9 cellular contexts compared by ENCODE assay signal in the genomic region with DNA sequence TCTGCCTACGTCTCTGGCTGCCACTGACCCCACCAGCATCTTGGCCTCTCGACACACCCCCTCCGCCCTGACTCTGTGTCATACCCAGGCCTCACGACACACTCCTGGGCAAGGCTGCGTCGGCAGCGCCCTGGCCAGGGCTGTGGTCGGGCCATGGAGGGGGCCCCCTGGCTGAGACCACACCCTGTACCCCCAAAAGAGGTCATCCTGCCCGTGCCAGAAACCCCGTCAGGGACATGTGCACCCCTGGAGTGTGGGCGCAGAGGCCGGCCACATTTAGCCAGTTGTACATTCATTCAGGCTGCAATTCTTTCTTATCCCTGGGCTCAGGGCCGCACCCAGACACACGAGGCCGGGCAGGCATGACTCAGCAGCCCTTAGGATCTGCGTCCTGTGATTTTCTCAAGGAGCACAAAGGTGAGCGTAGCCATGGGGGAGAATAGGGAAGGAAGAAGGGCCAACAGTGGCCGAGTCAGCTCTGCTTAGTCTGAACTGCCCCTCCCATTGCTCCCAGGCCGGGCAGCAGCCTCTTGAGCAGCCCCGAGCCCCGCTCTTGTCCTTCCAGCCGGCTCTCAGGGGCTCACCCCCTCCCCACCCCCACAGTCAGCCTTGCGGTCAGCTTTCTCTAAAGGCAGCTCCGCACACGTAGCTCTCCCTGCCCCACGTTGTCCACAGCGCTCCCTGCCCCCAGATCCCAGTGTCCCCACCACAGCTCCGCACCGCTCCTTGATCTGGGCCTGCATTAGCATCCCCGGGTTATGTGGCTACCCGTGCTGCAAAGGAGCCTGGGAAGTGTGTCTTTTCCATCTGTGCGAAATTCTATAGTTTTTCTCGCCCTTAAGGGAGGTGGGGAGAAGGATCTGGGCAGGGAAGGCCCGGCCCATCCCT. TPM values are rescaled to one million over a fixed set of nuclear protein-coding genes. Genes with fewer than 3 reads are reported as not detected.
DNase-seq lines count a peak whose midpoint lies in the region; ATAC-seq and TF ChIP-seq lines count a peak whose summit lies in the region.
"Had no signal": no experiment of that assay in that cellular context is flagged by ENCODE, and none has a peak within 500 bp of the region (broad histone marks: within the 10 kb centered on the region; RNA-seq: fewer than 3 reads in every experiment).

No MANE protein-coding gene starts in this region.

- H3K9me3 ChIP-seq in Peyer's patch = no peaks in the 10 kb centered on the region
- H3K9me3 ChIP-seq in fibroblast of lung (ENCODE audit: control insufficient read depth, insufficient read depth, low read depth, low read length) = no peaks in the 10 kb centered on the region
- peaks cover 1 to 2% of the 10 kb centered on the region in 2 donors for H3K9me3 ChIP-seq in neuronal stem cell (replicated peaks in 1 of 2; ENCODE audit: control insufficient read depth in 2 of 2, insufficient read depth in 1 of 2, low read depth in 1 of 2, low read length in 2 of 2)

- no peak overlapping the region for H2BK120ac ChIP-seq in neuronal stem cell (ENCODE audit: low read depth, low read length)

- TF ChIP-seq CTCF in Calu3 (IDR thresholded peaks at IDR 0.05; ENCODE audit: unreplicated experiment) (no peak), Peyer's patch (IDR thresholded peaks at IDR 0.05) (no peak), fibroblast of lung (conservative IDR thresholded peaks at IDR 0.05 in 1 of 2, IDR thresholded peaks at IDR 0.05 in 1 of 2; ENCODE audit: low read depth in 1 of 2, low read length in 2 of 2) (no peak)

- H3K9me3 Mint-ChIP-seq in Calu3 (ENCODE audit: low read depth, unreplicated experiment) = no peaks in the 10 kb centered on the region
- H3K9me3 Mint-ChIP-seq: T-cell had no signal

- peak overlapping the region; percentile 8 for H3K4ac ChIP-seq in neuronal stem cell (ENCODE audit: low read length)

- H2BK15ac ChIP-seq in neuronal stem cell (ENCODE audit: low read length) = peak overlapping the region; percentile 84

- H3K36me3 ChIP-seq in Peyer's patch (peaks cover 0 to 5% (median 0%) of the 10 kb centered on the region in 3 donors), fibroblast of lung (ENCODE audit: control insufficient read depth, insufficient read depth, low read length) (peaks cover 4% of the 10 kb centered on the region), neuronal stem cell (replicated peaks in 1 of 2; ENCODE audit: control insufficient read depth in 2 of 2, insufficient read depth in 2 of 2, low read length in 2 of 2) (peaks cover 3 to 12% of the 10 kb centered on the region in 2 donors)

- H4K20me1 ChIP-seq in fibroblast of lung (ENCODE audit: control insufficient read depth, extremely low read depth, insufficient read depth, low read length) = no peaks in the 10 kb centered on the region

- peak overlapping the region; percentile 99 for H3K27ac Mint-ChIP-seq in Calu3 (ENCODE audit: unreplicated experiment)
- H3K27ac Mint-ChIP-seq: T-cell had no signal

- H2AK5ac ChIP-seq in neuronal stem cell (ENCODE audit: low read depth, low read length) = peak overlapping the region; percentile 98

- CTCF ChIA-PET in Calu3 (lab: Charles Lee) = interaction anchor here (0.6 kb wide), 1 partner anchor 9 kb away, joined by 4 read pairs; no protein-coding TSS in a partner anchor

- no peak for ATAC-seq in GM18511 (IDR thresholded peaks at IDR 0.05; ENCODE audit: unreplicated experiment)
- ATAC-seq: T-cell had no signal

- BruUV-seq in Calu3 (replicated peaks; lab: Mats Ljungman, UMichigan) = no TSS peak

- peaks cover 19% of the 10 kb centered on the region for H3K4me1 Mint-ChIP-seq in Calu3 (ENCODE audit: low read depth, unreplicated experiment)

- intact Hi-C loops in Calu3 (cut with micrococcal nuclease; ENCODE audit: unreplicated experiment) = no loop called here

- H3K27me3 ChIP-seq in Peyer's patch = no peaks in the 10 kb centered on the region
- H3K27me3 ChIP-seq in fibroblast of lung (ENCODE audit: control insufficient read depth, insufficient read depth, low read length) = no peaks in the 10 kb centered on the region
- H3K27me3 ChIP-seq in neuronal stem cell (ENCODE audit: control insufficient read depth in 3 of 3, insufficient read depth in 3 of 3, low read depth in 1 of 3, low read length in 3 of 3) = no peaks in the 10 kb centered on the region

- H3K4me3 Mint-ChIP-seq in Calu3 (ENCODE audit: low read depth, unreplicated experiment) = peak overlapping the region; percentile 54
- H3K4me3 Mint-ChIP-seq: T-cell had no signal

- WGBS in neuronal stem cell (ENCODE audit: extremely low coverage in 2 of 2, insufficient read length in 2 of 2, insufficient replicate concordance in 1 of 2), 2 donors = no CpG with 5 or more reads among the region's 34 CpGs

- H3K4me3 ChIP-seq in Peyer's patch (no peak overlapping the region), fibroblast of lung (replicated peaks in 1 of 4; ENCODE audit: control extremely low read depth in 1 of 4, insufficient read depth in 1 of 4, low read depth in 3 of 4, low read length in 4 of 4) (no peak overlapping the region), neuronal stem cell (ENCODE audit: low read length in 2 of 2) (no peak overlapping the region)

- no peak overlapping the region for H2AFZ ChIP-seq in fibroblast of lung (ENCODE audit: low read length)
- peak overlapping the region; percentile 90 for H2AFZ ChIP-seq in neuronal stem cell (ENCODE audit: low read length)

- H3K36me3 Mint-ChIP-seq in Calu3 (ENCODE audit: insufficient read depth, unreplicated experiment) = peaks cover 58% of the 10 kb centered on the region

- no peaks in the 10 kb centered on the region for H3K27me3 Mint-ChIP-seq in Calu3 (ENCODE audit: unreplicated experiment)
- H3K27me3 Mint-ChIP-seq: T-cell had no signal

- DNase-seq in Calu3 = peak; percentile 74
- peak in 2 of 3 donors; percentile 84 to 86 for DNase-seq in Peyer's patch
- peak; percentile 84 to 90 for DNase-seq in fibroblast of lung (ENCODE audit: low read depth in 2 of 2)
- no peak for DNase-seq in neuronal stem cell (ENCODE audit: low spot score)
- no peak for DNase-seq in KBM-7
- no peak for DNase-seq in NCI-H128 (lab: John Stamatoyannopoulos, UW; ENCODE audit: unreplicated experiment)
- no peak for DNase-seq in activated CD8-positive, alpha-beta memory T cell treated with anti-CD3 and anti-CD28 coated beads for 24 hours
- DNase-seq: T-cell had no signal

- H2BK5ac ChIP-seq in neuronal stem cell (ENCODE audit: low read length) = peak overlapping the region; percentile 4

- H3K14ac ChIP-seq in neuronal stem cell (ENCODE audit: low read length) = peak overlapping the region; percentile 42

- H3K79me1 ChIP-seq in neuronal stem cell (ENCODE audit: low read depth, low read length) = no peaks in the 10 kb centered on the region

- H3K9ac ChIP-seq in fibroblast of lung (ENCODE audit: insufficient read depth, low read length) = no peak overlapping the region
- H3K9ac ChIP-seq in neuronal stem cell (ENCODE audit: low read depth, low read length, poor library complexity) = peak overlapping the region; percentile 84

- in situ Hi-C loops in KBM-7 (cut with MboI; ENCODE audit: low pct_unique_long_range_greater_than_20kb, low sequenced_read_pairs) = no loop called here

- no peaks in the 10 kb centered on the region for H3K79me2 ChIP-seq in fibroblast of lung (ENCODE audit: control insufficient read depth, insufficient read depth, low read length)

- H2BK12ac ChIP-seq in neuronal stem cell (ENCODE audit: low read length) = peak overlapping the region; percentile 8

- H3K4me1 ChIP-seq in Peyer's patch (peaks cover 0 to 24% (median 1%) of the 10 kb centered on the region in 4 donors), fibroblast of lung (ENCODE audit: control insufficient read depth, extremely low read depth, insufficient read depth, low read length) (peaks cover 9% of the 10 kb centered on the region), neuronal stem cell (ENCODE audit: control insufficient read depth in 2 of 2, insufficient read depth in 1 of 2, low read depth in 1 of 2, low read length in 2 of 2) (peaks cover 16 to 23% of the 10 kb centered on the region in 2 donors)

- H3K23ac ChIP-seq in neuronal stem cell (ENCODE audit: low read depth, low read length, poor library complexity) = peak overlapping the region; percentile 32

- H3K27ac ChIP-seq in Peyer's patch (peak overlapping the region in 3 of 4 donors; percentile 42 to 66 (median 59)), fibroblast of lung (ENCODE audit: insufficient read depth, low read length) (no peak overlapping the region), neuronal stem cell (replicated peaks; ENCODE audit: low read length) (peak overlapping the region; percentile 0)

- peak overlapping the region; percentile 97 for H4K8ac ChIP-seq in neuronal stem cell (ENCODE audit: low read depth, low read length)

- peak overlapping the region; percentile 95 for H3K18ac ChIP-seq in neuronal stem cell (ENCODE audit: low read length)

- TF ChIP-seq POLR2A in Peyer's patch (IDR thresholded peaks at IDR 0.05) = no peak

- peak overlapping the region; percentile 67 for H4K91ac ChIP-seq in neuronal stem cell (ENCODE audit: low read depth, low read length, poor library complexity)

- H3K4me2 ChIP-seq in fibroblast of lung (ENCODE audit: extremely low read depth, insufficient read depth, low read length) (no peak overlapping the region), neuronal stem cell (ENCODE audit: insufficient read depth, low read length, poor library complexity, severe bottlenecking) (no peak overlapping the region)

RNA-seq across cellular contexts. Expression of gene CSTB, which starts 7.9 kb away (rescaled TPM):
- total RNA-seq in Calu3 (2022) = 105 and 116 TPM in 2 replicates
- 10 to 100 TPM in 3 of 4 donors, 1 to 10 TPM in 1; 7.4 to 16.1 (median 13.3) TPM for total RNA-seq in Peyer's patch
- total RNA-seq in fibroblast of lung = 9.8 and 24.8 TPM in 2 replicates
- 72.5 and 120 TPM in 2 replicates for polyA plus RNA-seq in fibroblast of lung
- polyA plus RNA-seq in fibroblast of lung (2012) = 94.6 and 141 TPM in 2 replicates
- polyA minus RNA-seq in fibroblast of lung (ENCODE audit: low replicate concordance) = 22.9 and 26.3 TPM in 2 replicates
- polyA plus RNA-seq in neuronal stem cell (2013, experiment 1 of 2) = 86.0 TPM
- polyA plus RNA-seq in neuronal stem cell (2013, experiment 2 of 2) = 88.8 TPM

RNA-seq across cellular contexts. Expression of gene RRP1, which starts 21.2 kb away (rescaled TPM):
- total RNA-seq in Calu3 (2022) (37.2 and 49.4 TPM in 2 replicates), Peyer's patch (10 to 100 TPM; 11.1 to 32.2 (median 12.9) TPM), fibroblast of lung (12.7 and 14.4 TPM in 2 replicates)
- 8.6 and 14.0 TPM in 2 replicates for polyA plus RNA-seq in fibroblast of lung
- polyA plus RNA-seq in fibroblast of lung (2012) = 16.9 and 26.7 TPM in 2 replicates
- 15.7 and 56.9 TPM in 2 replicates for polyA minus RNA-seq in fibroblast of lung (ENCODE audit: low replicate concordance)
- polyA plus RNA-seq in neuronal stem cell (2013, experiment 1 of 2) = 18.5 TPM
- 19.3 TPM for polyA plus RNA-seq in neuronal stem cell (2013, experiment 2 of 2)

RNA-seq across cellular contexts. Expression of gene PDXK, which starts 49.3 kb away (rescaled TPM):
- 202 and 214 TPM in 2 replicates for total RNA-seq in Calu3 (2022)
- 100 to 1,000 TPM in 3 of 4 donors, 10 to 100 TPM in 1; 83.3 to 206 (median 152) TPM for total RNA-seq in Peyer's patch
- 46.2 and 47.4 TPM in 2 replicates for total RNA-seq in fibroblast of lung
- polyA plus RNA-seq in fibroblast of lung = 146 and 162 TPM in 2 replicates
- 110 and 133 TPM in 2 replicates for polyA plus RNA-seq in fibroblast of lung (2012)
- 200 and 210 TPM in 2 replicates for polyA minus RNA-seq in fibroblast of lung (ENCODE audit: low replicate concordance)
- 29.4 TPM for polyA plus RNA-seq in neuronal stem cell (2013, experiment 1 of 2)
- 26.2 TPM for polyA plus RNA-seq in neuronal stem cell (2013, experiment 2 of 2)

Comparison
In these comparisons a context has a peak if more than half of its experiments do, and no peak if none do; other contexts are left out.
1. DNase-seq: peak in Calu3 (single experiment), Peyer's patch (2 of 3) and fibroblast of lung (2 of 2); none in neuronal stem cell (single experiment), KBM-7 (single experiment), NCI-H128 (single experiment) and activated CD8-positive, alpha-beta memory T cell treated with anti-CD3 and anti-CD28 coated beads for 24 hours (single experiment).